ENCODE assay signal across 8 cellular contexts in genomic region chr15:69462493-69463181, GRCh38. TPM values are rescaled to one million over a fixed set of nuclear protein-coding genes. Genes with fewer than 3 reads are reported as not detected.
DNase-seq lines count a peak whose midpoint lies in the region; ATAC-seq and TF ChIP-seq lines count a peak whose summit lies in the region.

No MANE protein-coding gene starts in this region.

- CTCF ChIA-PET in activated CD4-positive, alpha-beta T cell treated with anti-CD3 and anti-CD28 coated beads for 36 hours (lab: Charles Lee) = interaction anchor here (0.5 to 2.3 kb wide), 20 partner anchors 8 to 1059 kb away, joined by 3 to 41 read pairs (median 3); partner anchors contain the start of genes KIF23 and RPLP1

- peak overlapping the region; percentile 89 for H3K27ac Mint-ChIP-seq in activated CD4-positive, alpha-beta T cell treated with anti-CD3 and anti-CD28 coated beads for 36 hours

- peak overlapping the region; percentile 98 for H3K27ac ChIP-seq in cingulate gyrus (ENCODE audit: low read depth, low read length)

- peaks cover 3% of the 10 kb centered on the region; the same call in 1 of the 2 replicates for H3K36me3 ChIP-seq in BE2C

- no peaks in the 10 kb centered on the region for H3K9me3 ChIP-seq in BE2C

- TF ChIP-seq CTCF in BE2C (IDR thresholded peaks at IDR 0.05; ENCODE audit: low read depth, low read length) = peak; percentile 83

- H3K36me3 Mint-ChIP-seq in activated CD4-positive, alpha-beta T cell treated with anti-CD3 and anti-CD28 coated beads for 36 hours (ENCODE audit: low read depth) = peaks cover 9% of the 10 kb centered on the region

- H3K27me3 ChIP-seq in BE2C = no peaks in the 10 kb centered on the region

- intact Hi-C loops in activated CD4-positive, alpha-beta T cell treated with anti-CD3 and anti-CD28 coated beads for 36 hours (cut with DNase I, micrococcal nuclease) = loop anchor here (1.0 to 10.0 kb wide), 4 partner anchors 10 to 408 kb away; partner anchors contain the start of gene RPLP1 (in 2 of the 2)

- POLR2A ChIA-PET in activated CD4-positive, alpha-beta T cell treated with anti-CD3 and anti-CD28 coated beads for 36 hours (lab: Charles Lee) = interaction anchor here (0.6 to 3.6 kb wide), 9 partner anchors 9 to 1119 kb away, joined by 3 to 43 read pairs (median 5); partner anchors contain the start of genes GLCE, KIF23, RPLP1 and TLE3

- H3K27me3 Mint-ChIP-seq in activated CD4-positive, alpha-beta T cell treated with anti-CD3 and anti-CD28 coated beads for 36 hours = no peaks in the 10 kb centered on the region

- no peaks in the 10 kb centered on the region for H3K9me3 Mint-ChIP-seq in activated CD4-positive, alpha-beta T cell treated with anti-CD3 and anti-CD28 coated beads for 36 hours (ENCODE audit: low read depth)

- peak; percentile 84 for ATAC-seq in HG03439 (IDR thresholded peaks at IDR 0.05; ENCODE audit: unreplicated experiment)
- peak; percentile 94 for ATAC-seq in activated CD4-positive, alpha-beta T cell treated with anti-CD3 and anti-CD28 coated beads for 36 hours

- H3K4me3 Mint-ChIP-seq in activated CD4-positive, alpha-beta T cell treated with anti-CD3 and anti-CD28 coated beads for 36 hours = peak overlapping the region; percentile 82

- peaks cover 25% of the 10 kb centered on the region for H3K4me1 Mint-ChIP-seq in activated CD4-positive, alpha-beta T cell treated with anti-CD3 and anti-CD28 coated beads for 36 hours

- peak; percentile 95 for DNase-seq in BE2C
- DNase-seq in NCI-H510A treated with DMSO at 0.1 percent for 48 hours (lab: John Stamatoyannopoulos, UW) = peak; percentile 82
- peak; percentile 95 for DNase-seq in activated CD4-positive, alpha-beta T cell treated with anti-CD3 and anti-CD28 coated beads for 36 hours
- DNase-seq in kidney glomerular epithelial cell (lab: John Stamatoyannopoulos, UW) = peak; percentile 96
- peak; percentile 82 to 88 for DNase-seq in stimulated activated CD4-positive, alpha-beta T cell treated with anti-CD3 and anti-CD28 coated beads, Interleukin-15, amount 100 ng/mL, for 48 hours (ENCODE audit: low read depth in 2 of 2)

- H3K4me3 ChIP-seq in BE2C (ENCODE audit: low read depth, low read length) = peak overlapping the region; percentile 69

- peak; percentile 65 for TF ChIP-seq POLR2A in GM19193 (IDR thresholded peaks at IDR 0.05; ENCODE audit: extremely low read depth, insufficient read depth, insufficient read length)

- H3K4me1 ChIP-seq in BE2C = peaks cover 6% of the 10 kb centered on the region

RNA-seq across cellular contexts. Expression of gene RPLP1, which starts 10.0 kb away (rescaled TPM):
- 3,656 TPM for polyA plus RNA-seq in BE2C (2012; ENCODE audit: insufficient read depth, insufficient read length, low read depth)
- 1,000 to 10,000 TPM; 1,576 to 2,330 TPM for total RNA-seq in activated CD4-positive, alpha-beta T cell treated with anti-CD3 and anti-CD28 coated beads for 36 hours

RNA-seq across cellular contexts. Expression of gene KIF23, which starts 48.5 kb away (rescaled TPM):
- polyA plus RNA-seq in BE2C (2012; ENCODE audit: insufficient read depth, insufficient read length, low read depth) = 7.3 TPM
- total RNA-seq in activated CD4-positive, alpha-beta T cell treated with anti-CD3 and anti-CD28 coated beads for 36 hours = 10 to 100 TPM; 47.2 to 48.0 TPM

Comparison
In these comparisons a context has a peak if more than half of its experiments do, and no peak if none do; other contexts are left out.
1. Peak in every context shown above with its lines: DNase-seq, ATAC-seq, H3K4me3 ChIP-seq and H3K27ac ChIP-seq.